7 cellular contexts compared by ENCODE assay signal in the genomic region with DNA sequence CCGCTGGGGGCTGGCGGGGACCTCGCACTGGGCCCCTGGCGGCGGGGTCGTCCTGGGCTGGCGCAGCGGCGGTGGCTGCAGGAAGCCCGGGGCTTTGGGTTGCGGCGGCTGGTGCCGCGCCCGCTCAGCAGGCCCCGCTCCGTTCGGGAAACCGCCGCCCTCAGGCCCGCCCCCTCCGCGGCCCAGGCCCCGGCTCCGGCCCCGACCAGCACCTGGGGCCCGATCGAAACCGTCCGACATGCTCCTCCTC. TPM values are rescaled to one million over a fixed set of nuclear protein-coding genes. Genes with fewer than 3 reads are reported as not detected.
DNase-seq lines count a peak whose midpoint lies in the region; ATAC-seq and TF ChIP-seq lines count a peak whose summit lies in the region.
"Not testable (repeated sequence)": the region's sequence is repeated elsewhere in the genome, so short reads cannot be mapped to it uniquely, and the experiment has no call there.

No MANE protein-coding gene starts in this region.

- not testable (repeated sequence) for H3K27me3 ChIP-seq in HUES6 (ENCODE audit: control insufficient read depth, insufficient read depth, low read length); effector memory CD4-positive, alpha-beta T cell (replicated peaks; ENCODE audit: control insufficient read depth, insufficient read depth, low read length, poor library complexity, severe bottlenecking); kidney epithelial cell (ENCODE audit: control insufficient read depth, insufficient read depth, low read length); prostate gland (replicated peaks; ENCODE audit: insufficient read depth)

- not testable (repeated sequence) for DNase-seq in activated CD4-positive, alpha-beta memory T cell treated with anti-CD3 and anti-CD28 coated beads, Interleukin-2, amount 10 ng/mL, durations not matched to agents 7 days and 5 days; kidney epithelial cell (ENCODE audit: low read depth); prostate gland (ENCODE audit: low spot score)
- peak in 1 of 3 donors; percentile 72 for DNase-seq in effector memory CD4-positive, alpha-beta T cell

- ATAC-seq in GM18907 (IDR thresholded peaks at IDR 0.05; ENCODE audit: unreplicated experiment) = peak; percentile 95
- peak; percentile 91 for ATAC-seq in HG02588 (IDR thresholded peaks at IDR 0.05; ENCODE audit: unreplicated experiment)

- 2% methylated on average over 24 of the region's 30 CpGs for WGBS in prostate gland

- not testable (repeated sequence) for TF ChIP-seq POLR2A in prostate gland (IDR thresholded peaks at IDR 0.05)

- not testable (repeated sequence) for H3K9me3 ChIP-seq in HUES6 (ENCODE audit: control insufficient read depth, insufficient read depth, low read depth, low read length); effector memory CD4-positive, alpha-beta T cell (ENCODE audit: control insufficient read depth, low read length); prostate gland

- H3K9me3 Mint-ChIP-seq in activated CD4-positive, alpha-beta memory T cell treated with anti-CD3 and anti-CD28 coated beads, Interleukin-2, amount 10 ng/mL, durations not matched to agents 7 days and 5 days = not testable (repeated sequence)

- TF ChIP-seq CTCF in kidney epithelial cell (IDR thresholded peaks at IDR 0.05; ENCODE audit: insufficient read depth, low read length, poor library complexity, severe bottlenecking); prostate gland (IDR thresholded peaks at IDR 0.05): not testable (repeated sequence)

- intact Hi-C loops in prostate gland (cut with DNase I) = loop anchor here (2.0 to 5.0 kb wide), 2 partner anchors 16 to 39 kb away; partner anchors contain the start of gene C5orf34

- H3K4me3 ChIP-seq in HUES6 (ENCODE audit: low read depth, low read length) (peak overlapping the region; percentile 100), kidney epithelial cell (ENCODE audit: low read depth, low read length) (peak overlapping the region; percentile 97), prostate gland (peak overlapping the region; percentile 70 to 85)
- H3K4me3 ChIP-seq in effector memory CD4-positive, alpha-beta T cell (ENCODE audit: insufficient read depth, low read depth, low read length, poor library complexity, severe bottlenecking) = peak overlapping the region; percentile 88

- H3K4me3 Mint-ChIP-seq in activated CD4-positive, alpha-beta memory T cell treated with anti-CD3 and anti-CD28 coated beads, Interleukin-2, amount 10 ng/mL, durations not matched to agents 7 days and 5 days = peak overlapping the region; percentile 86

- peak overlapping the region; percentile 99 for H3K27ac ChIP-seq in HUES6 (ENCODE audit: low read depth, low read length)
- H3K27ac ChIP-seq in effector memory CD4-positive, alpha-beta T cell (ENCODE audit: insufficient read depth, low read length, poor library complexity, severe bottlenecking) = peak overlapping the region; percentile 90
- peak overlapping the region; percentile 93 to 97 for H3K27ac ChIP-seq in prostate gland

- H3K9ac ChIP-seq in HUES6 (ENCODE audit: low read length) = peak overlapping the region; percentile 99

- peaks cover 14% of the 10 kb centered on the region for H3K4me1 Mint-ChIP-seq in activated CD4-positive, alpha-beta memory T cell treated with anti-CD3 and anti-CD28 coated beads, Interleukin-2, amount 10 ng/mL, durations not matched to agents 7 days and 5 days

- H3K27ac Mint-ChIP-seq in activated CD4-positive, alpha-beta memory T cell treated with anti-CD3 and anti-CD28 coated beads, Interleukin-2, amount 10 ng/mL, durations not matched to agents 7 days and 5 days = not testable (repeated sequence)

- POLR2A ChIA-PET in activated CD4-positive, alpha-beta memory T cell treated with anti-CD3 and anti-CD28 coated beads, Interleukin-2, amount 10 ng/mL, durations not matched to agents 7 days and 5 days (lab: Charles Lee) = interaction anchor here (0.7 to 5.3 kb wide), 10 partner anchors 12 to 243 kb away, joined by 3 to 60 read pairs (median 10); partner anchors contain the start of genes C5orf34, HMGCS1, NNT and TMEM267

- CTCF ChIA-PET in activated CD4-positive, alpha-beta memory T cell treated with anti-CD3 and anti-CD28 coated beads, Interleukin-2, amount 10 ng/mL, durations not matched to agents 7 days and 5 days (lab: Charles Lee) = interaction anchor here (1.2 to 2.5 kb wide), 2 partner anchors 46 to 59 kb away, joined by 3 to 11 read pairs; partner anchors contain the start of gene NNT

- not testable (repeated sequence) for H3K27me3 Mint-ChIP-seq in activated CD4-positive, alpha-beta memory T cell treated with anti-CD3 and anti-CD28 coated beads, Interleukin-2, amount 10 ng/mL, durations not matched to agents 7 days and 5 days

- H3K4me1 ChIP-seq in HUES6 (ENCODE audit: control insufficient read depth, insufficient read depth, low read length) = peaks cover 26% of the 10 kb centered on the region
- H3K4me1 ChIP-seq in effector memory CD4-positive, alpha-beta T cell (ENCODE audit: control insufficient read depth, insufficient read depth, low read length, poor library complexity, severe bottlenecking); prostate gland (replicated peaks): not testable (repeated sequence)

- H3K36me3 Mint-ChIP-seq in activated CD4-positive, alpha-beta memory T cell treated with anti-CD3 and anti-CD28 coated beads, Interleukin-2, amount 10 ng/mL, durations not matched to agents 7 days and 5 days (ENCODE audit: low read depth) = not testable (repeated sequence)

- peaks cover 42% of the 10 kb centered on the region for H3K36me3 ChIP-seq in HUES6 (ENCODE audit: control insufficient read depth, insufficient read depth, low read length)
- H3K36me3 ChIP-seq in effector memory CD4-positive, alpha-beta T cell (ENCODE audit: control insufficient read depth, insufficient read depth, low read length) = peaks cover 13% of the 10 kb centered on the region
- not testable (repeated sequence) for H3K36me3 ChIP-seq in kidney epithelial cell (ENCODE audit: control insufficient read depth, insufficient read depth, low read length); prostate gland

RNA-seq across cellular contexts. Expression of gene PAIP1, which starts 0.3 kb away (rescaled TPM):
- 10 to 100 TPM; 37.0 to 38.8 TPM for total RNA-seq in activated CD4-positive, alpha-beta memory T cell treated with anti-CD3 and anti-CD28 coated beads, Interleukin-2, amount 10 ng/mL, durations not matched to agents 7 days and 5 days
- total RNA-seq in kidney epithelial cell (151 and 179 TPM in 2 replicates), prostate gland (100 to 1,000 TPM in 1 of 2 donors, 10 to 100 TPM in 1; 84.6 to 150 TPM)

RNA-seq across cellular contexts. Expression of gene C5orf34, which starts 41.6 kb away (rescaled TPM):
- total RNA-seq in activated CD4-positive, alpha-beta memory T cell treated with anti-CD3 and anti-CD28 coated beads, Interleukin-2, amount 10 ng/mL, durations not matched to agents 7 days and 5 days = 1 to 10 TPM; 7.7 to 8.5 TPM
- total RNA-seq in kidney epithelial cell (0.38 and 1.1 TPM in 2 replicates), prostate gland (1 to 10 TPM; 1.5 to 4.5 TPM)

RNA-seq across cellular contexts. Expression of gene NNT, which starts 46.4 kb away (rescaled TPM):
- total RNA-seq in activated CD4-positive, alpha-beta memory T cell treated with anti-CD3 and anti-CD28 coated beads, Interleukin-2, amount 10 ng/mL, durations not matched to agents 7 days and 5 days = 100 to 1,000 TPM in 1 of 2 experiments, 10 to 100 TPM in 1; 96.4 to 110 TPM
- total RNA-seq in kidney epithelial cell = 33.3 and 41.4 TPM in 2 replicates
- 10 to 100 TPM; 30.6 to 31.4 TPM for total RNA-seq in prostate gland
